ENCODE assay signal across 8 cellular contexts in genomic region chr14:99479160-99479902, GRCh38. TPM values are rescaled to one million over a fixed set of nuclear protein-coding genes. Genes with fewer than 3 reads are reported as not detected.
DNase-seq lines count a peak whose midpoint lies in the region; ATAC-seq and TF ChIP-seq lines count a peak whose summit lies in the region.

No MANE protein-coding gene starts in this region.

- H3K27me3 ChIP-seq in GM06990 (replicated peaks; ENCODE audit: control insufficient read depth, insufficient read depth, low read length): no peaks in the 10 kb centered on the region
- no peaks in the 10 kb centered on the region for H3K27me3 ChIP-seq in SU-DHL-6 (ENCODE audit: low read length)
- no peaks in the 10 kb centered on the region for H3K27me3 ChIP-seq in rectal smooth muscle tissue (ENCODE audit: control insufficient read depth, insufficient read depth, low read length)

- peaks cover 47% of the 10 kb centered on the region for H4K20me1 ChIP-seq in SU-DHL-6 (ENCODE audit: low read depth, low read length)

- H2AFZ ChIP-seq in SU-DHL-6 (ENCODE audit: low read depth, low read length, severe bottlenecking): no peak overlapping the region

- DNase-seq in GM06990 (ENCODE audit: extremely low read depth, insufficient read length) (no peak), fibroblast of the aortic adventitia (ENCODE audit: low read depth) (peak; percentile 15), anterior cingulate cortex (lab: John Stamatoyannopoulos, UW) (no peak), AG08396 (ENCODE audit: low spot score) (no peak)

- H3K4me2 ChIP-seq in SU-DHL-6 (ENCODE audit: low read depth, low read length, poor library complexity, severe bottlenecking): peak overlapping the region; percentile 68

- H3K9ac ChIP-seq in SU-DHL-6 (ENCODE audit: low read length): peak overlapping the region; percentile 55
- peak overlapping the region; percentile 37 for H3K9ac ChIP-seq in rectal smooth muscle tissue (ENCODE audit: low read length)

- H3K9me3 ChIP-seq in SU-DHL-6 (ENCODE audit: insufficient read depth, low read length): no peaks in the 10 kb centered on the region

- no peaks in the 10 kb centered on the region for H3K36me3 ChIP-seq in GM06990 (ENCODE audit: control insufficient read depth, insufficient read depth, low read length)
- H3K36me3 ChIP-seq in SU-DHL-6 (ENCODE audit: low read length): no peaks in the 10 kb centered on the region
- no peaks in the 10 kb centered on the region for H3K36me3 ChIP-seq in rectal smooth muscle tissue (ENCODE audit: control insufficient read depth, insufficient read depth, low read length)

- peak overlapping the region; percentile 87 for H3K4me3 ChIP-seq in GM06990 (replicated peaks; ENCODE audit: low read depth, low read length)
- H3K4me3 ChIP-seq in SU-DHL-6 (ENCODE audit: insufficient read depth, low read length, poor library complexity, severe bottlenecking): peak overlapping the region; percentile 59
- peak overlapping the region; percentile 76 for H3K4me3 ChIP-seq in fibroblast of the aortic adventitia (ENCODE audit: low read depth, low read length)
- H3K4me3 ChIP-seq in rectal smooth muscle tissue (ENCODE audit: low read length): peak overlapping the region; percentile 80

- no peaks in the 10 kb centered on the region for H3F3A ChIP-seq in SU-DHL-6 (ENCODE audit: insufficient read depth)

- ATAC-seq in GM19395 (IDR thresholded peaks at IDR 0.05; ENCODE audit: unreplicated experiment): no peak
- no peak for ATAC-seq in GM21737 (IDR thresholded peaks at IDR 0.05; ENCODE audit: unreplicated experiment)

- H3K27ac ChIP-seq in SU-DHL-6 (ENCODE audit: low read depth, low read length): no peak overlapping the region
- peak overlapping the region; percentile 84 for H3K27ac ChIP-seq in rectal smooth muscle tissue (ENCODE audit: low read depth, low read length)

- no peaks in the 10 kb centered on the region for H3K9me2 ChIP-seq in SU-DHL-6 (replicated peaks; ENCODE audit: insufficient read depth, low read length)

- peaks cover 19% of the 10 kb centered on the region for H3K4me1 ChIP-seq in rectal smooth muscle tissue (ENCODE audit: control insufficient read depth, insufficient read depth, low read length)

- H3K79me2 ChIP-seq in SU-DHL-6 (ENCODE audit: insufficient read depth, low read length): peaks cover 82% of the 10 kb centered on the region

- no peak for TF ChIP-seq CTCF in GM06990 (IDR thresholded peaks at IDR 0.05; ENCODE audit: insufficient read depth, low read length, poor library complexity, severe bottlenecking)
- no peak for TF ChIP-seq CTCF in SU-DHL-6 (IDR thresholded peaks at IDR 0.05; ENCODE audit: insufficient read depth, low read length, poor library complexity, severe bottlenecking)
- no peak for TF ChIP-seq CTCF in fibroblast of the aortic adventitia (IDR thresholded peaks at IDR 0.05; ENCODE audit: insufficient read depth, low read length)

RNA-seq across cellular contexts. Expression of gene SETD3, which starts 1.3 kb away (rescaled TPM):
- total RNA-seq in fibroblast of the aortic adventitia (ENCODE audit: low replicate concordance): 47.6 and 189 TPM in 2 replicates

RNA-seq across cellular contexts. Expression of gene CCNK, which starts 1.9 kb away (rescaled TPM):
- total RNA-seq in fibroblast of the aortic adventitia (ENCODE audit: low replicate concordance): 3.8 and 27.3 TPM in 2 replicates
